In genomic region chr10:88896336-88897018, GRCh38 we compare ENCODE assay signal across 1 cellular context.
TF ChIP-seq lines count a peak whose summit lies in the region.

No MANE protein-coding gene starts in this region.

TF ChIP-seq in GM23338, 12 proteins besides CTCF, POLR2A, EP300 and RAD21:
- TF ChIP-seq ZNF462 (CRISPR knock-in tag; IDR thresholded peaks at IDR 0.05) (no peak), STAT1 (IDR thresholded peaks at IDR 0.05; ENCODE audit: unreplicated experiment) (no peak), EZH2 (IDR thresholded peaks at IDR 0.05; ENCODE audit: low read depth, unreplicated experiment) (no peak), JUNB (IDR thresholded peaks at IDR 0.05; ENCODE audit: unreplicated experiment) (no peak), ZNF114 (CRISPR knock-in tag; IDR thresholded peaks at IDR 0.05) (no peak)
